ENCODE assay signal across 23 cellular contexts in the genomic region with DNA sequence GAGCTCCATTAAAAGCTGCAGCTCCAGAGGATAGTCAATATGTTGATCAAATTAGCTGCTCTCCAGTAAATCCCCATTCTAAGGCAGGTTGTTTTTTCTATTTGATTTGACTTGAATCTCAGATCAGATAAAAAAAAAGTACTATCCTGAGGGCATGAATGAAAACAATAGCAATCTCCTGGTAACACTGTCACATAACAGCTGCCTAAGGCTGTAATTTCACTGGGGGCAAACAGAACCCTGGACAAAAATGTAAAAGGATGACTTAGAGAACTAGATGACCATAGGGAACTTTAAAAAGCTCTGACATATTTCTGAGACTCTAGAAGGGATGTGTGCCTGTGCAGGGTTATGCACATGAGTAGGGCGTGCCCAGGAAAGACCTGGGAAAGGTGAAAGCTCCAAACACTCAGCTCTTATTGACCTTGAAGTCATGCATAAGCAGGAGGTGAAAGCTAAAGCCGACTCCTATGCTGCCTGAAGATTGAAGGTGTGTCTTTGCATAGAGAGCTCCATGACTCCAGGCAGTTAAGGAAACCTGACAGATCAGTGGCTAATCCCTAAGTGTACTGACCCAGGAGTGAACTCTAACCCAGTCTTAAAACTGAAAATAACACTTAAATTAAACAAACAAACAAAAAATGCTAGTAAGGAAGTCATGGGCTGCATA.
DNase-seq lines count a peak whose midpoint lies in the region; ATAC-seq and TF ChIP-seq lines count a peak whose summit lies in the region.
"Had no signal": no experiment of that assay in that cellular context is flagged by ENCODE, and none has a peak within 500 bp of the region (broad histone marks: within the 10 kb centered on the region; RNA-seq: fewer than 3 reads in every experiment).

No MANE protein-coding gene starts in this region.

- intact Hi-C loops in left ventricle myocardium superior (cut with micrococcal nuclease), result no loop called here

- TF ChIP-seq CTCF in type B pancreatic cell (conservative IDR thresholded peaks at IDR 0.05), result no peak

- ATAC-seq in left ventricle myocardium superior, result no peak
- no peak for ATAC-seq in HG03095 (IDR thresholded peaks at IDR 0.05; ENCODE audit: unreplicated experiment)
- ATAC-seq: foreskin keratinocyte; stimulated activated naive CD8-positive, alpha-beta T cell treated with anti-CD3 and anti-CD28 coated beads, Interleukin-15, Interleukin-2, amounts not matched to agents 100 U/mL and 50 U/mL, for 24 hours had no signal

- H3K9me3 Mint-ChIP-seq in type B pancreatic cell, result peaks cover 10% of the 10 kb centered on the region
- H3K9me3 Mint-ChIP-seq: activated naive CD8-positive, alpha-beta T cell treated with anti-CD3 and anti-CD28 coated beads for 36 hours; activated T-helper 2 cell treated with anti-CD3 and anti-CD28 coated beads, Interferon-gamma antibody, Interleukin-2, Interleukin-4, amounts not matched to agents 10 μg/mL and 5 μg/mL and 100 μg/mL, durations not matched to agents 14 hours and 24 hours and 36 hours had no signal

- peaks cover 48% of the 10 kb centered on the region for H3K4me1 Mint-ChIP-seq in type B pancreatic cell (ENCODE audit: unreplicated experiment)
- H3K4me1 Mint-ChIP-seq: activated naive CD8-positive, alpha-beta T cell treated with anti-CD3 and anti-CD28 coated beads for 36 hours had no signal

- DNase-seq in NCI-H2081 (lab: John Stamatoyannopoulos, UW), result peak; percentile 22 to 67
- DNase-seq in NCI-H2081 treated with DMSO at 0.1 percent for 48 hours (lab: John Stamatoyannopoulos, UW), result no peak
- DNase-seq in NCI-H748 treated with DMSO at 0.1 percent for 48 hours (lab: John Stamatoyannopoulos, UW), result peak; percentile 57
- DNase-seq in islet precursor cell, result peak; percentile 61
- no peak for DNase-seq in type B pancreatic cell (ENCODE audit: extremely low spot score, unreplicated experiment)
- DNase-seq in left ventricle myocardium superior, result no peak
- DNase-seq in globus pallidus (ENCODE audit: low spot score), result no peak
- DNase-seq: activated CD4-positive, alpha-beta T cell treated with anti-CD3 and anti-CD28 coated beads, Interleukin-2, amount 50 U/mL, for 48 hours; activated CD4-positive, CD25-positive, alpha-beta regulatory T cell; activated CD8-positive, alpha-beta memory T cell treated with anti-CD3 and anti-CD28 coated beads, Interleukin-2, amount 50 U/mL, for 48 hours; activated naive CD8-positive, alpha-beta T cell treated with anti-CD3 and anti-CD28 coated beads for 36 hours; BE2C; erythroblast; GOT3; NCI-H1436 treated with DMSO at 0.1 percent for 48 hours; NCI-H446 treated with DMSO at 0.1 percent for 48 hours; stimulated activated CD4-positive, alpha-beta T cell treated with anti-CD3 and anti-CD28 coated beads, Interleukin-4, amount 100 ng/mL, for 24 hours; stimulated activated naive CD8-positive, alpha-beta T cell treated with anti-CD3 and anti-CD28 coated beads, Interleukin-15, Interleukin-2, amounts not matched to agents 100 U/mL and 50 U/mL, for 24 hours; T1000; transverse colon had no signal

- no peaks in the 10 kb centered on the region for H3K27me3 Mint-ChIP-seq in type B pancreatic cell
- H3K27me3 Mint-ChIP-seq: activated naive CD8-positive, alpha-beta T cell treated with anti-CD3 and anti-CD28 coated beads for 36 hours had no signal

- H3K27ac Mint-ChIP-seq in type B pancreatic cell, result peak overlapping the region; percentile 15
- H3K27ac Mint-ChIP-seq: activated naive CD8-positive, alpha-beta T cell treated with anti-CD3 and anti-CD28 coated beads for 36 hours; activated T-helper 2 cell treated with anti-CD3 and anti-CD28 coated beads, Interferon-gamma antibody, Interleukin-2, Interleukin-4, amounts not matched to agents 10 μg/mL and 5 μg/mL and 100 μg/mL, durations not matched to agents 14 hours and 24 hours and 36 hours had no signal

- H3K4me3 Mint-ChIP-seq in type B pancreatic cell, result peak overlapping the region; percentile 29
- H3K4me3 Mint-ChIP-seq: activated naive CD8-positive, alpha-beta T cell treated with anti-CD3 and anti-CD28 coated beads for 36 hours had no signal

- H3K36me3 Mint-ChIP-seq in type B pancreatic cell, result no peaks in the 10 kb centered on the region
- H3K36me3 Mint-ChIP-seq: activated naive CD8-positive, alpha-beta T cell treated with anti-CD3 and anti-CD28 coated beads for 36 hours had no signal

Comparison
In these comparisons a context has a peak if more than half of its experiments do, and no peak if none do; other contexts are left out.
1. DNase-seq: peak in NCI-H2081 (2 of 2), NCI-H748 treated with DMSO at 0.1 percent for 48 hours (single experiment) and islet precursor cell (single experiment); none in NCI-H2081 treated with DMSO at 0.1 percent for 48 hours (single experiment), type B pancreatic cell (single experiment), left ventricle myocardium superior (single experiment) and globus pallidus (single experiment).